ENCODE assay signal across 9 cellular contexts in genomic region chr7:141700291-141700847, GRCh38. TPM values are rescaled to one million over a fixed set of nuclear protein-coding genes. Genes with fewer than 3 reads are reported as not detected.
DNase-seq lines count a peak whose midpoint lies in the region.
"Had no signal": no experiment of that assay in that cellular context is flagged by ENCODE, and none has a peak within 500 bp of the region (broad histone marks: within the 10 kb centered on the region; RNA-seq: fewer than 3 reads in every experiment).

No MANE protein-coding gene starts in this region.

- peaks cover 45 to 73% (median 55%) of the 10 kb centered on the region in 4 donors for H3K4me1 Mint-ChIP-seq in CD4-positive, alpha-beta memory T cell

- peak overlapping the region in 1 of 2 donors; percentile 56 for H3K4me3 ChIP-seq in CD4-positive, alpha-beta memory T cell (ENCODE audit: low read length in 2 of 2)
- H3K4me3 ChIP-seq in endocrine pancreas (ENCODE audit: control insufficient read depth, insufficient read depth, low read length) (peak overlapping the region; percentile 38), neuron (ENCODE audit: low read length) (peak overlapping the region; percentile 96), SJCRH30 (no peak overlapping the region)

- H3K4me1 ChIP-seq in CD4-positive, alpha-beta memory T cell (ENCODE audit: insufficient read depth, low read length), result peaks cover 44% of the 10 kb centered on the region
- H3K4me1 ChIP-seq in endocrine pancreas (ENCODE audit: control insufficient read depth, insufficient read depth, low read length), result peaks cover 34% of the 10 kb centered on the region
- H3K4me1 ChIP-seq in neuron (ENCODE audit: insufficient read depth, low read length), result peaks cover 28% of the 10 kb centered on the region
- H3K4me1 ChIP-seq in SJCRH30, result peaks cover 14% of the 10 kb centered on the region

- H3K36me3 Mint-ChIP-seq in CD4-positive, alpha-beta memory T cell, result peaks cover 4 to 14% of the 10 kb centered on the region in 2 donors

- intact Hi-C loops in CD4-positive, alpha-beta memory T cell (cut with micrococcal nuclease), result loop anchor here (10.0 kb wide), 1 partner anchor 146 kb away; the partner anchor contains the start of gene AGK

- H3K9ac ChIP-seq in endocrine pancreas (ENCODE audit: control insufficient read depth, insufficient read depth, low read length), result peak overlapping the region; percentile 45

- peak overlapping the region; percentile 80 to 95 (median 93) for H3K27ac Mint-ChIP-seq in CD4-positive, alpha-beta memory T cell

- H3K27ac ChIP-seq in CD4-positive, alpha-beta memory T cell (ENCODE audit: low read depth, low read length), result peak overlapping the region; percentile 58
- H3K27ac ChIP-seq in SJCRH30, result no peak overlapping the region

- no peaks in the 10 kb centered on the region for H3K9me3 ChIP-seq in CD4-positive, alpha-beta memory T cell (ENCODE audit: control insufficient read depth in 1 of 2, low read length in 2 of 2)
- no peaks in the 10 kb centered on the region for H3K9me3 ChIP-seq in endocrine pancreas (ENCODE audit: control insufficient read depth, low read length)
- no peaks in the 10 kb centered on the region for H3K9me3 ChIP-seq in neuron (ENCODE audit: low read length)
- H3K9me3 ChIP-seq in SJCRH30 (replicated peaks), result no peaks in the 10 kb centered on the region

- H3K27me3 Mint-ChIP-seq in CD4-positive, alpha-beta memory T cell, result peaks cover 0 to 2% of the 10 kb centered on the region in 2 donors

- DNase-seq in CD4-positive, alpha-beta memory T cell, result no peak
- DNase-seq in NAMALWA (ENCODE audit: low spot score) (peak; percentile 26), inferior parietal cortex (ENCODE audit: extremely low spot score) (no peak), activated gamma-delta T cell (lab: John Stamatoyannopoulos, UW) (no peak), SJCRH30 (no peak), SW 1271 (lab: John Stamatoyannopoulos, UW) (no peak)
- DNase-seq: NCI-H2081 treated with DMSO at 0.1 percent for 48 hours had no signal

- no peak overlapping the region for H2AFZ ChIP-seq in neuron (ENCODE audit: low read depth, low read length)

- CTCF ChIA-PET in CD4-positive, alpha-beta memory T cell (lab: Charles Lee; ENCODE audit: partially characterized antibody), result interaction anchor here (1.0 to 6.5 kb wide), 4 partner anchors 35 to 49 kb away, joined by 3 to 67 read pairs (median 10); partner anchors contain the start of gene SSBP1

- POLR2A ChIA-PET in CD4-positive, alpha-beta memory T cell (lab: Charles Lee; ENCODE audit: partially characterized antibody), result interaction anchor here (1.1 to 3.8 kb wide), 5 partner anchors 9 to 686 kb away, joined by 3 to 89 read pairs (median 4); partner anchors contain the start of genes MRPS33 and SSBP1

- H3K36me3 ChIP-seq in CD4-positive, alpha-beta memory T cell (ENCODE audit: insufficient read depth, low read length), result no peaks in the 10 kb centered on the region
- no peaks in the 10 kb centered on the region for H3K36me3 ChIP-seq in endocrine pancreas (ENCODE audit: control insufficient read depth, insufficient read depth, low read length)
- H3K36me3 ChIP-seq in neuron (ENCODE audit: insufficient read depth, low read length), result no peaks in the 10 kb centered on the region
- no peaks in the 10 kb centered on the region for H3K36me3 ChIP-seq in SJCRH30

- H3K27me3 ChIP-seq in CD4-positive, alpha-beta memory T cell (ENCODE audit: insufficient read depth, low read length), result no peaks in the 10 kb centered on the region
- H3K27me3 ChIP-seq in endocrine pancreas (ENCODE audit: control insufficient read depth, insufficient read depth, low read length) (no peaks in the 10 kb centered on the region), neuron (ENCODE audit: insufficient read depth, low read length) (no peaks in the 10 kb centered on the region), SJCRH30 (peaks cover 7% of the 10 kb centered on the region; the same call in 1 of the 2 replicates)

- H3K9me3 Mint-ChIP-seq in CD4-positive, alpha-beta memory T cell, result peaks cover 0 to 2% (median 0%) of the 10 kb centered on the region in 8 donors

- peak overlapping the region; percentile 87 to 94 (median 90) for H3K4me3 Mint-ChIP-seq in CD4-positive, alpha-beta memory T cell

RNA-seq across cellular contexts. Expression of gene DENND11, which starts 1.6 kb away (rescaled TPM):
- total RNA-seq in CD4-positive, alpha-beta memory T cell, result 10 to 100 TPM; 62.5 to 62.9 TPM
- polyA plus RNA-seq in CD4-positive, alpha-beta memory T cell, result 10 to 100 TPM in 1 of 2 donors, 1 to 10 TPM in 1; 5.0 to 14.8 TPM
- total RNA-seq in SJCRH30 (2014; rRNA removed; shearing (Covaris generic)), result 14.5 and 17.0 TPM in 2 replicates

RNA-seq across cellular contexts. Expression of gene WEE2, which starts 7.8 kb away (rescaled TPM):
- not detected for total RNA-seq in CD4-positive, alpha-beta memory T cell
- polyA plus RNA-seq in CD4-positive, alpha-beta memory T cell, result not detected
- total RNA-seq in SJCRH30 (2014; rRNA removed; shearing (Covaris generic)), result not detected in 2 replicates

RNA-seq across cellular contexts. Expression of gene SSBP1, which starts 37.8 kb away (rescaled TPM):
- total RNA-seq in CD4-positive, alpha-beta memory T cell, result 10 to 100 TPM; 88.2 to 91.2 TPM
- 100 to 1,000 TPM; 314 to 366 TPM for polyA plus RNA-seq in CD4-positive, alpha-beta memory T cell
- 369 and 396 TPM in 2 replicates for total RNA-seq in SJCRH30 (2014; rRNA removed; shearing (Covaris generic))
